ENCODE assay signal across 12 cellular contexts in genomic region chr1:35398739-35399138, GRCh38.
"Had no signal": no experiment of that assay in that cellular context is flagged by ENCODE, and none has a peak within 500 bp of the region (broad histone marks: within the 10 kb centered on the region; RNA-seq: fewer than 3 reads in every experiment).

No MANE protein-coding gene starts in this region.

- H3K4me3 Mint-ChIP-seq: activated CD4-positive, alpha-beta memory T cell treated with anti-CD3 and anti-CD28 coated beads, Interleukin-2, amount 10 ng/mL, durations not matched to agents 7 days and 5 days; natural killer cell had no signal

- H3K4me3 ChIP-seq: esophagus squamous epithelium had no signal

- H3K4me1 Mint-ChIP-seq: natural killer cell had no signal

- H3K9me3 Mint-ChIP-seq: activated CD4-positive, alpha-beta memory T cell treated with anti-CD3 and anti-CD28 coated beads, Interleukin-2, amount 10 ng/mL, durations not matched to agents 7 days and 5 days; natural killer cell had no signal

- ATAC-seq: foreskin keratinocyte, left lobe of liver, natural killer cell, sciatic nerve had no signal

- H3K27me3 Mint-ChIP-seq: activated CD4-positive, alpha-beta memory T cell treated with anti-CD3 and anti-CD28 coated beads, Interleukin-2, amount 10 ng/mL, durations not matched to agents 7 days and 5 days had no signal

- DNase-seq: activated CD4-positive, alpha-beta memory T cell treated with anti-CD3 and anti-CD28 coated beads, Interleukin-2, amount 10 ng/mL, durations not matched to agents 7 days and 5 days; activated CD4-positive, alpha-beta T cell treated with anti-CD3 and anti-CD28 coated beads for 1 hour; activated naive CD4-positive, alpha-beta T cell treated with anti-CD3 and anti-CD28 coated beads, Interleukin-2, amount 50 U/mL, for 16 hours; anterior cingulate cortex; esophagus squamous epithelium; natural killer cell; stimulated activated CD4-positive, alpha-beta T cell treated with anti-CD3 and anti-CD28 coated beads, Interleukin-2, amount 100 ng/mL, for 24 hours; stimulated activated naive CD4-positive, alpha-beta T cell; T-helper 2 cell had no signal

- H3K27ac Mint-ChIP-seq: activated CD4-positive, alpha-beta memory T cell treated with anti-CD3 and anti-CD28 coated beads, Interleukin-2, amount 10 ng/mL, durations not matched to agents 7 days and 5 days; natural killer cell had no signal
